In genomic region chr22:36734171-36735058, GRCh38 we compare ENCODE assay signal across 13 cellular contexts. TPM values are rescaled to one million over a fixed set of nuclear protein-coding genes. Genes with fewer than 3 reads are reported as not detected.
DNase-seq lines count a peak whose midpoint lies in the region; ATAC-seq, FAIRE-seq and TF ChIP-seq lines count a peak whose summit lies in the region.
"Had no signal": no experiment of that assay in that cellular context is flagged by ENCODE, and none has a peak within 500 bp of the region (broad histone marks: within the 10 kb centered on the region; RNA-seq: fewer than 3 reads in every experiment).

No MANE protein-coding gene starts in this region.

- H3K27me3 ChIP-seq in HepG2 (ENCODE audit: control insufficient read depth in 1 of 2, insufficient read depth in 2 of 2, low read length in 2 of 2): peaks cover 3% of the 10 kb centered on the region in 2 experiments; a peak in 3 of 5 replicates
- peaks cover 11% of the 10 kb centered on the region for H3K27me3 ChIP-seq in effector memory CD4-positive, alpha-beta T cell (replicated peaks; ENCODE audit: control insufficient read depth, insufficient read depth, low read length, poor library complexity, severe bottlenecking)

- TF ChIP-seq RAD21 in HepG2 (CRISPR knock-in tag; IDR thresholded peaks at IDR 0.05): no peak

- no peaks in the 10 kb centered on the region for H3K4me1 ChIP-seq in HepG2 (ENCODE audit: insufficient read depth, low read length)
- no peaks in the 10 kb centered on the region for H3K4me1 ChIP-seq in effector memory CD4-positive, alpha-beta T cell (ENCODE audit: control insufficient read depth, insufficient read depth, low read length, poor library complexity, severe bottlenecking)

- ATAC-seq in HepG2 (no peak), HG03521 (IDR thresholded peaks at IDR 0.05; ENCODE audit: unreplicated experiment) (no peak), HG03039 (IDR thresholded peaks at IDR 0.05; ENCODE audit: unreplicated experiment) (no peak), HG02970 (IDR thresholded peaks at IDR 0.05; ENCODE audit: low FRiP score, unreplicated experiment) (no peak)
- ATAC-seq: activated CD4-positive, alpha-beta T cell treated with anti-CD3 and anti-CD28 coated beads for 36 hours; Panc1 had no signal

- no peaks in the 10 kb centered on the region for H3K9me3 ChIP-seq in HepG2 (ENCODE audit: low read length)
- H3K9me3 ChIP-seq in effector memory CD4-positive, alpha-beta T cell (ENCODE audit: control insufficient read depth, low read length): no peaks in the 10 kb centered on the region

- FAIRE-seq in H54 (lab: Jason Lieb, UNC) (no peak), HepG2 (lab: Jason Lieb, UNC) (no peak)

- TF ChIP-seq EP300 in HepG2 (IDR thresholded peaks at IDR 0.05; ENCODE audit: low read depth in 2 of 2, low read length in 2 of 2): no peak
- TF ChIP-seq EP300 in HepG2 (CRISPR knock-in tag; IDR thresholded peaks at IDR 0.05; ENCODE audit: borderline replicate concordance): no peak

- H3K79me2 ChIP-seq in HepG2 (ENCODE audit: insufficient read depth, low read length): no peaks in the 10 kb centered on the region

- intact Hi-C loops in HepG2 (cut with micrococcal nuclease; ENCODE audit: unreplicated experiment): no loop called here

- H3K9ac ChIP-seq in HepG2 (ENCODE audit: insufficient read depth, low read depth, low read length): no peak overlapping the region

- H3K4me2 ChIP-seq in HepG2 (ENCODE audit: low read depth, low read length): no peak overlapping the region

- H4K20me1 ChIP-seq in HepG2 (ENCODE audit: insufficient read depth, low read length): no peaks in the 10 kb centered on the region

- H3K4me3 ChIP-seq in AG10803 (ENCODE audit: low read length) (no peak overlapping the region), HepG2 (replicated peaks in 1 of 3; ENCODE audit: insufficient read depth in 1 of 3, low read depth in 2 of 3, low read length in 3 of 3) (no peak overlapping the region)
- no peak overlapping the region for H3K4me3 ChIP-seq in effector memory CD4-positive, alpha-beta T cell (ENCODE audit: insufficient read depth, low read depth, low read length, poor library complexity, severe bottlenecking)

- H3K27ac ChIP-seq in HepG2 (ENCODE audit: extremely low read length, insufficient read depth, low read length): no peak overlapping the region
- H3K27ac ChIP-seq in effector memory CD4-positive, alpha-beta T cell (ENCODE audit: insufficient read depth, low read length, poor library complexity, severe bottlenecking): no peak overlapping the region

- 42% methylated on average over 7 of the region's 10 CpGs for WGBS in HepG2 (ENCODE audit: low lambda C conversion rate)

- no peak overlapping the region for H2AFZ ChIP-seq in HepG2 (ENCODE audit: low read length)

- no peak for TF ChIP-seq POLR2A in H54 (IDR thresholded peaks at IDR 0.05; ENCODE audit: low read depth, low read length)
- TF ChIP-seq POLR2A in HepG2 (IDR thresholded peaks at IDR 0.05; ENCODE audit: insufficient read depth in 1 of 2, low read depth in 2 of 2, low read length in 2 of 2): no peak

- CTCF ChIA-PET in HepG2 (lab: Yijun Ruan, JAX; ENCODE audit: low intra/inter-chr PET ratio, low total read pairs): no interaction called here

- in situ Hi-C loops in HepG2 (cut with HindIII; ENCODE audit: extremely low pct_ligation_motif_present, low pct_unique_long_range_greater_than_20kb): no loop called here

- no peaks in the 10 kb centered on the region for H3K36me3 ChIP-seq in HepG2 (replicated peaks in 1 of 2; ENCODE audit: control insufficient read depth in 1 of 2, insufficient read depth in 2 of 2, low read length in 2 of 2)
- no peaks in the 10 kb centered on the region for H3K36me3 ChIP-seq in effector memory CD4-positive, alpha-beta T cell (ENCODE audit: control insufficient read depth, insufficient read depth, low read length)

- no TSS peak for BruUV-seq in HepG2 (replicated peaks; lab: Mats Ljungman, UMichigan)

- POLR2A ChIA-PET in HepG2 (lab: Yijun Ruan, JAX): no interaction called here

- TF ChIP-seq CTCF in AG10803 (conservative IDR thresholded peaks at IDR 0.05; ENCODE audit: low read length) (no peak), HepG2 (CRISPR knock-in tag; IDR thresholded peaks at IDR 0.05) (no peak)

- DNase-seq in AG10803 (ENCODE audit: low read depth): peak; percentile 58
- DNase-seq in H54 (ENCODE audit: insufficient read length, low spot score): peak; percentile 48
- peak; percentile 67 for DNase-seq in astrocyte of the hippocampus (ENCODE audit: low read depth, low spot score)
- no peak for DNase-seq in HepG2 (ENCODE audit: low spot score)
- DNase-seq in effector memory CD4-positive, alpha-beta T cell: no peak
- DNase-seq: activated CD4-positive, alpha-beta T cell treated with anti-CD3 and anti-CD28 coated beads for 36 hours; activated naive CD4-positive, alpha-beta T cell treated with anti-CD3 and anti-CD28 coated beads, Interleukin-2, amount 10 ng/mL, durations not matched to agents 7 days and 5 days; CD4-positive, CD25-positive, alpha-beta regulatory T cell; NCI-H1930 had no signal

TF ChIP-seq in HepG2, 621 proteins besides CTCF, POLR2A, EP300 and RAD21:
- TF ChIP-seq JUND (CRISPR knock-in tag; IDR thresholded peaks at IDR 0.05) (no peak), ZNF629 (CRISPR knock-in tag; conservative IDR thresholded peaks at IDR 0.05) (0 out of 2 replicates have a peak, but pooled peaks have one; percentile 19), ZNF691 (CRISPR knock-in tag; IDR thresholded peaks at IDR 0.05; ENCODE audit: borderline replicate concordance, low read depth) (no peak)
TF ChIP-seq in HepG2: peak in this region for 1.

RNA-seq across cellular contexts. Expression of gene CACNG2, which starts 30.9 kb away (rescaled TPM):
- total RNA-seq in HepG2 (2016; rRNA removed; fragmentation: Illumina TruSeq; extraction: Trizol): not detected in 2 replicates
- total RNA-seq in HepG2 (2016; cell fraction: cytosol; rRNA removed; fragmentation: Illumina TruSeq; extraction: Trizol; ENCODE audit: low read depth): not detected in 2 replicates
- total RNA-seq in HepG2 (2016; cell fraction: insoluble cytoplasmic fraction; rRNA removed; fragmentation: Illumina TruSeq; extraction: Trizol): not detected in 2 replicates
- not detected in 2 replicates for total RNA-seq in HepG2 (2016; cell fraction: membrane; rRNA removed; fragmentation: Illumina TruSeq; extraction: Trizol)
- total RNA-seq in HepG2 (2016; cell fraction: nucleus; rRNA removed; fragmentation: Illumina TruSeq; extraction: Trizol): not detected in 2 replicates
- not detected in 2 replicates for polyA plus RNA-seq in HepG2 (2011; rRNA removed)
- not detected in 2 replicates for polyA plus RNA-seq in HepG2 (2011; cell fraction: cytosol; rRNA removed)
- polyA plus RNA-seq in HepG2 (2011; cell fraction: nucleus; rRNA removed): not detected in 2 replicates
- polyA plus RNA-seq in HepG2 (2012): not detected in 2 replicates
- not detected in 2 replicates for polyA plus RNA-seq in HepG2 (2016; cell fraction: cytosol; fragmentation: Illumina TruSeq; extraction: Trizol; ENCODE audit: low read depth)
- not detected in 2 replicates for polyA plus RNA-seq in HepG2 (2016; cell fraction: insoluble cytoplasmic fraction; fragmentation: Illumina TruSeq; extraction: Trizol; ENCODE audit: low read depth)
- polyA plus RNA-seq in HepG2 (2016; cell fraction: membrane; fragmentation: Illumina TruSeq; extraction: Trizol; ENCODE audit: low read depth): not detected in 2 replicates
- polyA plus RNA-seq in HepG2 (2016; cell fraction: nucleus; fragmentation: Illumina TruSeq; extraction: Trizol; ENCODE audit: insufficient read depth, low read depth): not detected in 2 replicates
- polyA minus RNA-seq in HepG2 (2011; rRNA and poly(A)+ RNA removed; ENCODE audit: low replicate concordance): not detected in 2 replicates
- not detected in 2 replicates for polyA minus RNA-seq in HepG2 (2011; cell fraction: cytosol; rRNA and poly(A)+ RNA removed)
- not detected in 2 replicates for polyA minus RNA-seq in HepG2 (2011; cell fraction: nucleus; rRNA and poly(A)+ RNA removed)
- total RNA-seq: activated CD4-positive, alpha-beta T cell treated with anti-CD3 and anti-CD28 coated beads for 36 hours; CD4-positive, CD25-positive, alpha-beta regulatory T cell had no signal
- polyA plus RNA-seq: CD4-positive, CD25-positive, alpha-beta regulatory T cell had no signal

RNA-seq across cellular contexts. Expression of gene IFT27, which starts 41.5 kb away (rescaled TPM):
- 0.33 TPM in 1 of 2 replicates, not detected in the other for total RNA-seq in HepG2 (2016; rRNA removed; fragmentation: Illumina TruSeq; extraction: Trizol)
- not detected in 2 replicates for total RNA-seq in HepG2 (2016; cell fraction: cytosol; rRNA removed; fragmentation: Illumina TruSeq; extraction: Trizol; ENCODE audit: low read depth)
- 0.19 TPM in 1 of 2 replicates, not detected in the other for total RNA-seq in HepG2 (2016; cell fraction: insoluble cytoplasmic fraction; rRNA removed; fragmentation: Illumina TruSeq; extraction: Trizol)
- not detected in 2 replicates for total RNA-seq in HepG2 (2016; cell fraction: membrane; rRNA removed; fragmentation: Illumina TruSeq; extraction: Trizol)
- total RNA-seq in HepG2 (2016; cell fraction: nucleus; rRNA removed; fragmentation: Illumina TruSeq; extraction: Trizol): not detected in 2 replicates
- 0.25 and 0.33 TPM in 2 replicates for polyA plus RNA-seq in HepG2 (2011; rRNA removed)
- polyA plus RNA-seq in HepG2 (2011; cell fraction: cytosol; rRNA removed): 0.17 and 0.19 TPM in 2 replicates
- polyA plus RNA-seq in HepG2 (2011; cell fraction: nucleus; rRNA removed): 0.63 and 1.2 TPM in 2 replicates
- polyA plus RNA-seq in HepG2 (2012): 0.29 and 0.54 TPM in 2 replicates
- not detected in 2 replicates for polyA plus RNA-seq in HepG2 (2016; cell fraction: cytosol; fragmentation: Illumina TruSeq; extraction: Trizol; ENCODE audit: low read depth)
- polyA plus RNA-seq in HepG2 (2016; cell fraction: insoluble cytoplasmic fraction; fragmentation: Illumina TruSeq; extraction: Trizol; ENCODE audit: low read depth): not detected in 2 replicates
- not detected in 2 replicates for polyA plus RNA-seq in HepG2 (2016; cell fraction: membrane; fragmentation: Illumina TruSeq; extraction: Trizol; ENCODE audit: low read depth)
- polyA plus RNA-seq in HepG2 (2016; cell fraction: nucleus; fragmentation: Illumina TruSeq; extraction: Trizol; ENCODE audit: insufficient read depth, low read depth): not detected in 2 replicates
- polyA minus RNA-seq in HepG2 (2011; rRNA and poly(A)+ RNA removed; ENCODE audit: low replicate concordance): 0.44 and 10.2 TPM in 2 replicates
- not detected in 2 replicates for polyA minus RNA-seq in HepG2 (2011; cell fraction: cytosol; rRNA and poly(A)+ RNA removed)
- 0.39 and 0.50 TPM in 2 replicates for polyA minus RNA-seq in HepG2 (2011; cell fraction: nucleus; rRNA and poly(A)+ RNA removed)

Comparison
In these comparisons a context has a peak if more than half of its experiments do, and no peak if none do; other contexts are left out.
1. DNase-seq: peak in AG10803 (single experiment), H54 (single experiment) and astrocyte of the hippocampus (single experiment); none in HepG2 (single experiment) and effector memory CD4-positive, alpha-beta T cell (0 of 3).